30 cellular contexts compared by ENCODE assay signal in genomic region chr19:48905664-48906063, GRCh38. TPM values are rescaled to one million over a fixed set of nuclear protein-coding genes. Genes with fewer than 3 reads are reported as not detected.
A peak's percentile ranks its signal among the peaks of the same experiment; 100 is the strongest.
DNase-seq lines count a peak whose midpoint lies in the region; ATAC-seq, FAIRE-seq and TF ChIP-seq lines count a peak whose summit lies in the region.
"Had no signal": no experiment of that assay in that cellular context is flagged by ENCODE, and none has a peak within 500 bp of the region (broad histone marks: within the 10 kb centered on the region; RNA-seq: fewer than 3 reads in every experiment).

No MANE protein-coding gene starts in this region.

- H3K27me3 ChIP-seq in GM23338 (ENCODE audit: insufficient read depth) = no peaks in the 10 kb centered on the region
- no peaks in the 10 kb centered on the region for H3K27me3 ChIP-seq in H1 (replicated peaks in 1 of 4; ENCODE audit: control insufficient read depth in 3 of 4, extremely low read depth in 1 of 4, insufficient read depth in 3 of 4, low read length in 3 of 4)
- no peaks in the 10 kb centered on the region for H3K27me3 ChIP-seq in spleen (replicated peaks in 1 of 7)
- H3K27me3 ChIP-seq in PC-3 (ENCODE audit: low read length) = no peaks in the 10 kb centered on the region
- H3K27me3 ChIP-seq: BLaER1, SJSA1 had no signal

- H3K27ac ChIP-seq in GM23338 (ENCODE audit: low read depth) (no peak overlapping the region), H1 (ENCODE audit: low read depth, low read length) (no peak overlapping the region), spleen (peak overlapping the region in 5 of 8 donors; percentile 20 to 79 (median 56)), PC-3 (ENCODE audit: low read length) (no peak overlapping the region)
- H3K27ac ChIP-seq: BLaER1, PC-9, SJSA1 had no signal

- ATAC-seq in GM23338 = peak; percentile 27; the same call in 2 of the 3 replicates
- no peak for ATAC-seq in PC-3

- TF ChIP-seq POLR2A in H1 (IDR thresholded peaks at IDR 0.05; ENCODE audit: control extremely low read depth in 1 of 2, low read depth in 2 of 2, low read length in 2 of 2) (no peak), spleen (IDR thresholded peaks at IDR 0.05) (no peak)

- H2AFZ ChIP-seq in GM23338 (no peak overlapping the region), H1 (ENCODE audit: low read length) (no peak overlapping the region), PC-3 (ENCODE audit: low read length) (no peak overlapping the region)
- H2AFZ ChIP-seq: PC-9 had no signal

- H4K5ac ChIP-seq in H1 (ENCODE audit: insufficient read length, low read depth, low read length) = no peak overlapping the region

- H4K91ac ChIP-seq in H1 (replicated peaks; ENCODE audit: insufficient read length, low read length) = no peak overlapping the region

- CTCF ChIA-PET in H1 (lab: Charles Lee; ENCODE audit: partially characterized antibody) = interaction anchor here (1.6 kb wide), 1 partner anchor 169 kb away, joined by 3 read pairs; no protein-coding TSS in a partner anchor
- CTCF ChIA-PET in PC-3 (lab: Charles Lee) = no interaction called here

- no peak for TF ChIP-seq EP300 in H1 (IDR thresholded peaks at IDR 0.05; ENCODE audit: borderline replicate concordance in 1 of 2, low read depth in 2 of 2, low read length in 2 of 2)

- no peak overlapping the region for H3K23ac ChIP-seq in H1 (ENCODE audit: insufficient read length)

- POLR2A ChIA-PET in H1 (lab: Charles Lee; ENCODE audit: partially characterized antibody) (interaction anchor here (1.0 to 2.0 kb wide), 3 partner anchors 10 to 34 kb away, joined by 3 to 6 read pairs (median 3); partner anchors contain the start of gene PPP1R15A), PC-3 (lab: Charles Lee; ENCODE audit: unreplicated experiment) (no interaction called here)

- peaks cover 5% of the 10 kb centered on the region; the same call in 2 of the 3 replicates for H3K4me1 Mint-ChIP-seq in GM23338
- H3K4me1 Mint-ChIP-seq in progenitor cell of endocrine pancreas (ENCODE audit: low read depth) = peaks cover 5% of the 10 kb centered on the region

- H2BK15ac ChIP-seq in H1 (ENCODE audit: low read length) = no peak overlapping the region

- intact Hi-C loops in spleen (cut with DNase I; ENCODE audit: low total_unique reads) = loop anchor here (10.0 kb wide), 1 partner anchor 49 kb away; the partner anchor contains the start of gene BAX
- intact Hi-C loops in PC-3 (cut with micrococcal nuclease) = no loop called here

- H3K9ac ChIP-seq in H1 (replicated peaks in 1 of 4; ENCODE audit: extremely low read depth in 1 of 4, low read depth in 3 of 4, low read length in 3 of 4) (no peak overlapping the region), PC-3 (ENCODE audit: low read length) (no peak overlapping the region)
- H3K9ac ChIP-seq: BLaER1 had no signal

- BruUV-seq in PC-3 (replicated peaks; lab: Mats Ljungman, UMichigan) = no TSS peak

- H3K9me3 ChIP-seq in H1 (ENCODE audit: insufficient read depth in 2 of 2, low read depth in 1 of 2, low read length in 1 of 2) (no peaks in the 10 kb centered on the region), spleen (no peaks in the 10 kb centered on the region), PC-3 (ENCODE audit: low read length) (no peaks in the 10 kb centered on the region)
- H3K9me3 ChIP-seq: BLaER1, HAP-1, SJSA1 had no signal

- no peak for TF ChIP-seq RAD21 in H1 (IDR thresholded peaks at IDR 0.05 in 1 of 2, conservative IDR thresholded peaks at IDR 0.05 in 1 of 2; ENCODE audit: low read depth in 2 of 2, low read length in 2 of 2)

- H3K4ac ChIP-seq in H1 (replicated peaks; ENCODE audit: insufficient read length, low read depth, low read length) = no peak overlapping the region

- H2AK5ac ChIP-seq in H1 (ENCODE audit: low read depth, low read length) = no peak overlapping the region

- no peak for DNase-seq in GM23338 (ENCODE audit: low spot score)
- no peak for DNase-seq in H1 (ENCODE audit: low read depth in 1 of 2, low spot score in 2 of 2)
- DNase-seq in spleen = no peak
- DNase-seq in PC-3 = no peak
- no peak for DNase-seq in progenitor cell of endocrine pancreas (ENCODE audit: low spot score, unreplicated experiment)
- DNase-seq: CD4-positive, alpha-beta T cell; DMS53; HFFc6; KBM-7; MV-4-11; NCI-H1105 treated with DMSO at 0.1 percent for 48 hours; NCI-H146; NCI-H2029; NCI-H446; NCI-H526; NCI-H82; NK-92 treated with Interleukin-12 subunit alpha and Interleukin-12 subunit beta, amount 100 ng/mL, for 24 hours; PC-9; Right ventricle myocardium superior had no signal

- H3K36me3 ChIP-seq in GM23338 (ENCODE audit: insufficient read depth) (peaks cover 5% of the 10 kb centered on the region), H1 (ENCODE audit: control insufficient read depth in 2 of 4, insufficient read depth in 4 of 4, low read length in 3 of 4) (peaks cover 9 to 30% (median 20%) of the 10 kb centered on the region in 4 experiments; a peak in 6 of 8 replicates), spleen (peaks cover 0 to 86% (median 55%) of the 10 kb centered on the region in 6 donors), PC-3 (ENCODE audit: low read depth, low read length) (no peaks in the 10 kb centered on the region)

- no peak overlapping the region for H2BK12ac ChIP-seq in H1 (ENCODE audit: low read depth, low read length)

- no peak overlapping the region for H3K4me2 ChIP-seq in GM23338
- H3K4me2 ChIP-seq in H1 (ENCODE audit: insufficient read depth in 1 of 2, low read depth in 2 of 2, low read length in 2 of 2) = no peak overlapping the region
- H3K4me2 ChIP-seq in PC-3 (ENCODE audit: low read length) = no peak overlapping the region
- H3K4me2 ChIP-seq: BLaER1, PC-9 had no signal

- peaks cover 5% of the 10 kb centered on the region; the same call in 1 of the 2 replicates for H3K23me2 ChIP-seq in H1 (ENCODE audit: low read depth, low read length)

- no peak overlapping the region for H3K4me3 ChIP-seq in GM23338
- no peak overlapping the region for H3K4me3 ChIP-seq in H1 (ENCODE audit: extremely low read depth in 1 of 4, insufficient read depth in 2 of 4, low read depth in 3 of 4, low read length in 4 of 4)
- H3K4me3 ChIP-seq in spleen = no peak overlapping the region
- H3K4me3 ChIP-seq in PC-3 (ENCODE audit: low read length) = no peak overlapping the region
- H3K4me3 ChIP-seq: BLaER1, HAP-1, PC-9, SJSA1 had no signal

- no peaks in the 10 kb centered on the region for H3K9me2 ChIP-seq in GM23338 (ENCODE audit: insufficient read depth)
- H3K9me2 ChIP-seq in PC-3 (replicated peaks; ENCODE audit: low read length) = no peaks in the 10 kb centered on the region

- H3K27ac Mint-ChIP-seq in GM23338 (no peak overlapping the region), progenitor cell of endocrine pancreas (no peak overlapping the region)
- H3K27ac Mint-ChIP-seq: CD4-positive, alpha-beta T cell; HFFc6 had no signal

- no peak overlapping the region for H3K4me3 Mint-ChIP-seq in GM23338
- no peak overlapping the region for H3K4me3 Mint-ChIP-seq in progenitor cell of endocrine pancreas (ENCODE audit: low read depth)
- H3K4me3 Mint-ChIP-seq: CD4-positive, alpha-beta T cell; HFFc6 had no signal

- H4K20me1 ChIP-seq in GM23338 (replicated peaks; ENCODE audit: insufficient read depth) (no peaks in the 10 kb centered on the region), H1 (replicated peaks in 1 of 2; ENCODE audit: control insufficient read depth in 1 of 2, insufficient read depth in 2 of 2, low read length in 2 of 2) (peaks cover 0 to 2% of the 10 kb centered on the region in 2 experiments), PC-3 (ENCODE audit: low read length) (no peaks in the 10 kb centered on the region)
- H4K20me1 ChIP-seq: BLaER1 had no signal

- H3K36me3 Mint-ChIP-seq in GM23338 (ENCODE audit: low read depth) (peaks cover 60% of the 10 kb centered on the region), progenitor cell of endocrine pancreas (ENCODE audit: insufficient read depth) (peaks cover 22% of the 10 kb centered on the region)

- H3K56ac ChIP-seq in H1 (replicated peaks; ENCODE audit: insufficient read length, low read depth, low read length) = no peak overlapping the region

- H3K79me1 ChIP-seq in H1 (ENCODE audit: low read depth, low read length) = peaks cover 2% of the 10 kb centered on the region; the same call in 1 of the 2 replicates

- H3K79me2 ChIP-seq in GM23338 (replicated peaks; ENCODE audit: insufficient read depth) = peaks cover 19% of the 10 kb centered on the region
- peaks cover 0 to 15% of the 10 kb centered on the region in 2 experiments; a peak in 2 of 4 replicates for H3K79me2 ChIP-seq in H1 (ENCODE audit: control insufficient read depth in 1 of 2, insufficient read depth in 2 of 2, low read length in 2 of 2)
- peaks cover 13% of the 10 kb centered on the region for H3K79me2 ChIP-seq in PC-3 (ENCODE audit: low read length)

- peaks cover 6% of the 10 kb centered on the region for H3K27me3 Mint-ChIP-seq in GM23338 (ENCODE audit: insufficient read depth, low read depth, poor library complexity)
- H3K27me3 Mint-ChIP-seq in progenitor cell of endocrine pancreas = no peaks in the 10 kb centered on the region
- H3K27me3 Mint-ChIP-seq: CD4-positive, alpha-beta T cell had no signal

- no peak overlapping the region for H3K14ac ChIP-seq in H1 (ENCODE audit: insufficient read length)

- H2BK120ac ChIP-seq in H1 (replicated peaks; ENCODE audit: low read depth, low read length) = no peak overlapping the region

- H3K9me3 Mint-ChIP-seq in GM23338 (no peaks in the 10 kb centered on the region), progenitor cell of endocrine pancreas (ENCODE audit: low read depth) (no peaks in the 10 kb centered on the region)
- H3K9me3 Mint-ChIP-seq: CD4-positive, alpha-beta T cell; HFFc6 had no signal

- no peak overlapping the region for H4K8ac ChIP-seq in H1 (ENCODE audit: extremely low read depth, insufficient read depth, low read length)

- no peak for FAIRE-seq in H1 (lab: Jason Lieb, UNC)
- FAIRE-seq: A204.1, GM18507, HTR-8/SVneo had no signal

- H3K18ac ChIP-seq in H1 (ENCODE audit: extremely low read depth, low read length) = no peak overlapping the region

- H2BK5ac ChIP-seq in H1 (ENCODE audit: low read depth, low read length) = peak overlapping the region; percentile 9; the same call in 1 of the 2 replicates

- WGBS in H1 (ENCODE audit: extremely low coverage in 1 of 2, insufficient coverage in 1 of 2, insufficient read length in 1 of 2, insufficient replicate concordance in 2 of 2, low coverage in 1 of 2, low lambda C conversion rate in 2 of 2, missing lambda C conversion rate in 1 of 2), 2 experiments = 88% methylated on average over 13 of the region's 14 CpGs; no CpG with 5 or more reads in 1 of the 2 experiments
- WGBS in spleen, 5 donors = 75 to 93% (median 87%) methylated on average over 13 to 14 of the region's 14 CpGs

- H3F3A ChIP-seq in GM23338 (replicated peaks; ENCODE audit: low read depth) (no peaks in the 10 kb centered on the region), PC-3 (ENCODE audit: low read length, unreplicated experiment) (no peaks in the 10 kb centered on the region)

- no peak for TF ChIP-seq CTCF in GM23338 (conservative IDR thresholded peaks at IDR 0.05; ENCODE audit: low read depth in 2 of 2)
- TF ChIP-seq CTCF in H1 (IDR thresholded peaks at IDR 0.05; ENCODE audit: control extremely low read depth in 1 of 3, insufficient read depth in 1 of 3, low read depth in 1 of 3, low read length in 3 of 3) = no peak
- no peak for TF ChIP-seq CTCF in spleen (IDR thresholded peaks at IDR 0.05 in 8 of 11, conservative IDR thresholded peaks at IDR 0.05 in 3 of 11)
- no peak for TF ChIP-seq CTCF in PC-3 (conservative IDR thresholded peaks at IDR 0.05; ENCODE audit: low read depth, low read length)
- no peak for TF ChIP-seq CTCF in progenitor cell of endocrine pancreas (IDR thresholded peaks at IDR 0.05; ENCODE audit: unreplicated experiment)

- H2BK20ac ChIP-seq in H1 (ENCODE audit: low read length) = no peak overlapping the region

- H3K4me1 ChIP-seq in GM23338 (ENCODE audit: insufficient read depth) (peaks cover 5% of the 10 kb centered on the region; the same call in 1 of the 2 replicates), H1 (replicated peaks in 1 of 4; ENCODE audit: control insufficient read depth in 3 of 4, insufficient read depth in 4 of 4, low read length in 3 of 4) (no peaks in the 10 kb centered on the region; a peak in 3 of 7 replicates), spleen (peaks cover 10 to 69% (median 45%) of the 10 kb centered on the region in 6 donors), PC-3 (ENCODE audit: insufficient read depth, low read length) (peaks cover 5% of the 10 kb centered on the region; the same call in 1 of the 2 replicates)

RNA-seq across cellular contexts. Expression of gene NUCB1, which starts 5.6 kb away (rescaled TPM):
- 142 and 163 TPM in 2 replicates for total RNA-seq in GM23338 (2014; rRNA removed; shearing (Covaris generic))
- polyA plus RNA-seq in GM23338 (2016; fragmentation: Nextera tagmentation; extraction: Ambion mirVana) = 57.1 and 64.9 TPM in 2 replicates
- total RNA-seq in H1 (2021; fragmentation: NEBNext Ultra II Directional; extraction: Animal tissue kit (Norgen Biotek cat#: 25700)) = 106 and 111 TPM in 2 replicates
- 121 and 178 TPM in 2 replicates for polyA plus RNA-seq in H1 (2011; rRNA removed)
- polyA plus RNA-seq in H1 (2011; cell fraction: cytosol; rRNA removed) = 123 TPM
- polyA plus RNA-seq in H1 (2011; cell fraction: nucleus; rRNA removed) = 169 TPM
- polyA plus RNA-seq in H1 (2012, experiment 1 of 2) = 73.9 to 148 TPM (median 121 TPM) in 4 replicates
- polyA plus RNA-seq in H1 (2012, experiment 2 of 2) = 138 TPM
- 142 TPM for polyA plus RNA-seq in H1 (2013, experiment 1 of 2)
- polyA plus RNA-seq in H1 (2013, experiment 2 of 2) = 150 TPM
- polyA minus RNA-seq in H1 (2011; rRNA and poly(A)+ RNA removed) = 53.0 and 53.5 TPM in 2 replicates
- 75.7 TPM for polyA minus RNA-seq in H1 (2011; cell fraction: cytosol; rRNA and poly(A)+ RNA removed)
- polyA minus RNA-seq in H1 (2011; cell fraction: nucleus; rRNA and poly(A)+ RNA removed) = 48.9 TPM
- total RNA-seq in spleen = 100 to 1,000 TPM; 217 to 321 (median 268) TPM
- polyA plus RNA-seq in spleen = 100 to 1,000 TPM in 1 of 3 donors, 10 to 100 TPM in 2; 67.6 to 125 (median 72.4) TPM
- total RNA-seq in PC-3 (2014; rRNA removed) = 137 and 138 TPM in 2 replicates
- total RNA-seq in progenitor cell of endocrine pancreas = 149 and 165 TPM in 2 replicates

RNA-seq across cellular contexts. Expression of gene TULP2, which starts 7.1 kb away (rescaled TPM):
- 0.12 and 0.42 TPM in 2 replicates for total RNA-seq in GM23338 (2014; rRNA removed; shearing (Covaris generic))
- 1.1 and 1.9 TPM in 2 replicates for polyA plus RNA-seq in GM23338 (2016; fragmentation: Nextera tagmentation; extraction: Ambion mirVana)
- 1.0 and 1.1 TPM in 2 replicates for total RNA-seq in H1 (2021; fragmentation: NEBNext Ultra II Directional; extraction: Animal tissue kit (Norgen Biotek cat#: 25700))
- 0.95 and 1.8 TPM in 2 replicates for polyA plus RNA-seq in H1 (2011; rRNA removed)
- 1.8 TPM for polyA plus RNA-seq in H1 (2011; cell fraction: cytosol; rRNA removed)
- 3.1 TPM for polyA plus RNA-seq in H1 (2011; cell fraction: nucleus; rRNA removed)
- 0.52 to 1.6 TPM (median 1.1 TPM) in 4 replicates for polyA plus RNA-seq in H1 (2012, experiment 1 of 2)
- 0.42 TPM for polyA plus RNA-seq in H1 (2012, experiment 2 of 2)
- 0.69 TPM for polyA plus RNA-seq in H1 (2013, experiment 1 of 2)
- 0.70 TPM for polyA plus RNA-seq in H1 (2013, experiment 2 of 2)
- polyA minus RNA-seq in H1 (2011; rRNA and poly(A)+ RNA removed) = 1.6 and 1.9 TPM in 2 replicates
- polyA minus RNA-seq in H1 (2011; cell fraction: cytosol; rRNA and poly(A)+ RNA removed) = not detected
- 0.30 TPM for polyA minus RNA-seq in H1 (2011; cell fraction: nucleus; rRNA and poly(A)+ RNA removed)
- 1 to 10 TPM in 3 of 7 donors, under 1 TPM in 3, not detected in 1; 0.34 to 5.0 (median 1.3) TPM for total RNA-seq in spleen
- under 1 TPM in 2 of 3 donors, not detected in 1; 0.14 to 0.32 TPM for polyA plus RNA-seq in spleen
- not detected in 2 replicates for total RNA-seq in PC-3 (2014; rRNA removed)
- 0.46 TPM in 1 of 2 replicates, not detected in the other for total RNA-seq in progenitor cell of endocrine pancreas
- total RNA-seq: CD4-positive, alpha-beta T cell; Daoy; G401; LHCN-M2; MCF 10A; PC-9; Right ventricle myocardium superior; RPMI7951; SJSA1 had no signal

RNA-seq across cellular contexts. Expression of gene DHDH, which starts 27.8 kb away (rescaled TPM):
- 0.69 and 0.78 TPM in 2 replicates for total RNA-seq in GM23338 (2014; rRNA removed; shearing (Covaris generic))
- polyA plus RNA-seq in GM23338 (2016; fragmentation: Nextera tagmentation; extraction: Ambion mirVana) (4.7 and 8.4 TPM in 2 replicates), H1 (2011; rRNA removed) (2.8 and 2.9 TPM in 2 replicates), spleen (1 to 10 TPM; 1.2 to 2.6 (median 1.2) TPM)
- total RNA-seq in H1 (2021; fragmentation: NEBNext Ultra II Directional; extraction: Animal tissue kit (Norgen Biotek cat#: 25700)) = 2.2 and 2.7 TPM in 2 replicates
- 2.7 TPM for polyA plus RNA-seq in H1 (2011; cell fraction: cytosol; rRNA removed)
- polyA plus RNA-seq in H1 (2011; cell fraction: nucleus; rRNA removed) = 3.1 TPM
- 2.0 to 3.1 TPM (median 2.4 TPM) in 4 replicates for polyA plus RNA-seq in H1 (2012, experiment 1 of 2)
- polyA plus RNA-seq in H1 (2012, experiment 2 of 2) = 1.7 TPM
- 1.2 TPM for polyA plus RNA-seq in H1 (2013, experiment 1 of 2)
- 1.2 TPM for polyA plus RNA-seq in H1 (2013, experiment 2 of 2)
- 0.34 and 0.35 TPM in 2 replicates for polyA minus RNA-seq in H1 (2011; rRNA and poly(A)+ RNA removed)
- polyA minus RNA-seq in H1 (2011; cell fraction: cytosol; rRNA and poly(A)+ RNA removed) = 1.8 TPM
- 0.60 TPM for polyA minus RNA-seq in H1 (2011; cell fraction: nucleus; rRNA and poly(A)+ RNA removed)
- total RNA-seq in spleen (1 to 10 TPM in 4 of 7 donors, under 1 TPM in 2, not detected in 1; 0.51 to 4.5 (median 2.5) TPM), PC-3 (2014; rRNA removed) (1.6 and 1.8 TPM in 2 replicates), progenitor cell of endocrine pancreas (1.1 and 1.8 TPM in 2 replicates)
- total RNA-seq: Daoy, HFFc6, LHCN-M2, MCF 10A, Right ventricle myocardium superior, RPMI7951 had no signal

RNA-seq across cellular contexts. Expression of gene PPP1R15A, which starts 33.4 kb away (rescaled TPM):
- total RNA-seq in GM23338 (2014; rRNA removed; shearing (Covaris generic)) = 14.5 and 15.8 TPM in 2 replicates
- polyA plus RNA-seq in GM23338 (2016; fragmentation: Nextera tagmentation; extraction: Ambion mirVana) (14.0 and 14.4 TPM in 2 replicates), H1 (2011; rRNA removed) (4.1 and 8.6 TPM in 2 replicates), spleen (10 to 100 TPM; 18.5 to 54.5 (median 21.5) TPM)
- 12.8 and 14.0 TPM in 2 replicates for total RNA-seq in H1 (2021; fragmentation: NEBNext Ultra II Directional; extraction: Animal tissue kit (Norgen Biotek cat#: 25700))
- 10.3 TPM for polyA plus RNA-seq in H1 (2011; cell fraction: cytosol; rRNA removed)
- polyA plus RNA-seq in H1 (2011; cell fraction: nucleus; rRNA removed) = 11.4 TPM
- polyA plus RNA-seq in H1 (2012, experiment 1 of 2) = 12.1 to 14.4 TPM (median 13.1 TPM) in 4 replicates
- 11.5 TPM for polyA plus RNA-seq in H1 (2012, experiment 2 of 2)
- 12.9 TPM for polyA plus RNA-seq in H1 (2013, experiment 1 of 2)
- polyA plus RNA-seq in H1 (2013, experiment 2 of 2) = 13.2 TPM
- polyA minus RNA-seq in H1 (2011; rRNA and poly(A)+ RNA removed) = 3.2 and 4.8 TPM in 2 replicates
- polyA minus RNA-seq in H1 (2011; cell fraction: cytosol; rRNA and poly(A)+ RNA removed) = 5.7 TPM
- polyA minus RNA-seq in H1 (2011; cell fraction: nucleus; rRNA and poly(A)+ RNA removed) = 19.5 TPM
- total RNA-seq in spleen (10 to 100 TPM; 30.2 to 74.2 (median 47.6) TPM), PC-3 (2014; rRNA removed) (78.0 and 105 TPM in 2 replicates), progenitor cell of endocrine pancreas (44.5 and 48.9 TPM in 2 replicates)

RNA-seq across cellular contexts. Expression of gene PLEKHA4, which starts 37.2 kb away (rescaled TPM):
- 12.3 and 15.1 TPM in 2 replicates for total RNA-seq in GM23338 (2014; rRNA removed; shearing (Covaris generic))
- polyA plus RNA-seq in GM23338 (2016; fragmentation: Nextera tagmentation; extraction: Ambion mirVana) (10.9 and 12.2 TPM in 2 replicates), H1 (2011; rRNA removed) (8.2 and 14.1 TPM in 2 replicates), spleen (10 to 100 TPM; 12.2 to 20.6 (median 13.8) TPM)
- total RNA-seq in H1 (2021; fragmentation: NEBNext Ultra II Directional; extraction: Animal tissue kit (Norgen Biotek cat#: 25700)) = 16.8 and 18.0 TPM in 2 replicates
- polyA plus RNA-seq in H1 (2011; cell fraction: cytosol; rRNA removed) = 13.2 TPM
- 20.7 TPM for polyA plus RNA-seq in H1 (2011; cell fraction: nucleus; rRNA removed)
- 13.4 to 23.3 TPM (median 18.2 TPM) in 4 replicates for polyA plus RNA-seq in H1 (2012, experiment 1 of 2)
- polyA plus RNA-seq in H1 (2012, experiment 2 of 2) = 13.7 TPM
- polyA plus RNA-seq in H1 (2013, experiment 1 of 2) = 10.9 TPM
- 10.1 TPM for polyA plus RNA-seq in H1 (2013, experiment 2 of 2)
- 3.0 and 4.3 TPM in 2 replicates for polyA minus RNA-seq in H1 (2011; rRNA and poly(A)+ RNA removed)
- polyA minus RNA-seq in H1 (2011; cell fraction: cytosol; rRNA and poly(A)+ RNA removed) = 6.8 TPM
- polyA minus RNA-seq in H1 (2011; cell fraction: nucleus; rRNA and poly(A)+ RNA removed) = 7.7 TPM
- total RNA-seq in spleen (10 to 100 TPM in 6 of 7 donors, 1 to 10 TPM in 1; 8.6 to 24.2 (median 16.0) TPM), PC-3 (2014; rRNA removed) (0.63 and 1.2 TPM in 2 replicates), progenitor cell of endocrine pancreas (8.5 and 11.7 TPM in 2 replicates)

Comparison
In these comparisons a context has a peak if more than half of its experiments do, and no peak if none do; other contexts are left out.
1. H3K27ac ChIP-seq: peak in spleen (5 of 8); none in GM23338 (single experiment), H1 (single experiment) and PC-3 (single experiment).